Comparison of ENCODE assay signal across 14 cellular contexts in genomic region chr10:3741688-3742461, GRCh38. TPM values are rescaled to one million over a fixed set of nuclear protein-coding genes. Genes with fewer than 3 reads are reported as not detected.
DNase-seq lines count a peak whose midpoint lies in the region; ATAC-seq and TF ChIP-seq lines count a peak whose summit lies in the region.
"Had no signal": no experiment of that assay in that cellular context is flagged by ENCODE, and none has a peak within 500 bp of the region (broad histone marks: within the 10 kb centered on the region; RNA-seq: fewer than 3 reads in every experiment).

No MANE protein-coding gene starts in this region.

- no peak for TF ChIP-seq CTCF in IMR-90 (conservative IDR thresholded peaks at IDR 0.05; ENCODE audit: low read depth, low read length)

- H3K27ac ChIP-seq in IMR-90 (ENCODE audit: insufficient read depth, low read length): no peak overlapping the region

- CTCF ChIA-PET in IMR-90 (lab: Yijun Ruan, JAX): interaction anchor here (0.7 kb wide), 1 partner anchor 27 kb away, joined by 3 read pairs; no protein-coding TSS in a partner anchor

- no peak overlapping the region; the same call in 1 of the 2 replicates for H3K23ac ChIP-seq in IMR-90 (ENCODE audit: low read depth, low read length)

- dilution Hi-C loops in IMR-90 (cut with HindIII; ENCODE audit: low sequenced_read_pairs, unreplicated experiment): no loop called here

- ATAC-seq in IMR-90 (ENCODE audit: low read depth): no peak
- ATAC-seq in central memory CD8-positive, alpha-beta T cell (replicated peaks; ENCODE audit: extremely low read depth, poor library complexity, severe bottlenecking): peak; percentile 53
- no peak for ATAC-seq in GM19463 (IDR thresholded peaks at IDR 0.05; ENCODE audit: unreplicated experiment)
- no peak for ATAC-seq in left colon
- no peak for ATAC-seq in HG02970 (IDR thresholded peaks at IDR 0.05; ENCODE audit: low FRiP score, unreplicated experiment)
- ATAC-seq: heart right ventricle had no signal

- no peaks in the 10 kb centered on the region for H3K36me3 ChIP-seq in IMR-90 (ENCODE audit: control insufficient read depth, insufficient read depth, low read length)
- no peaks in the 10 kb centered on the region for H3K36me3 ChIP-seq in skeletal muscle satellite cell (ENCODE audit: insufficient read depth, low read length)
- H3K36me3 ChIP-seq: heart right ventricle had no signal

- no peak overlapping the region; the same call in 1 of the 2 replicates for H4K5ac ChIP-seq in IMR-90 (ENCODE audit: low read depth, low read length)

- peaks cover 30% of the 10 kb centered on the region for H3K4me1 Mint-ChIP-seq in central memory CD8-positive, alpha-beta T cell

- no peak overlapping the region for H4K91ac ChIP-seq in IMR-90 (ENCODE audit: insufficient read depth, low read depth, low read length)

- H3K4ac ChIP-seq in IMR-90 (ENCODE audit: low read depth, low read length): no peak overlapping the region

- intact Hi-C loops in IMR-90 (cut with micrococcal nuclease): no loop called here
- intact Hi-C loops in left colon (cut with DNase I, micrococcal nuclease): no loop called here

- no peaks in the 10 kb centered on the region for H3K9me3 Mint-ChIP-seq in central memory CD8-positive, alpha-beta T cell

- no peak overlapping the region for H2AK9ac ChIP-seq in IMR-90 (replicated peaks; ENCODE audit: low read depth, low read length, poor library complexity)

- H3K27ac Mint-ChIP-seq in central memory CD8-positive, alpha-beta T cell (ENCODE audit: low read depth): peak overlapping the region; percentile 80

- peaks cover 3% of the 10 kb centered on the region; the same call in 1 of the 2 replicates for H3K4me1 ChIP-seq in IMR-90 (ENCODE audit: control insufficient read depth, insufficient read depth, low read length)
- peaks cover 8% of the 10 kb centered on the region for H3K4me1 ChIP-seq in skeletal muscle satellite cell (ENCODE audit: control insufficient read depth, insufficient read depth, low read length)

- POLR2A ChIA-PET in IMR-90 (lab: Charles Lee; ENCODE audit: unreplicated experiment): no interaction called here

- BruUV-seq in IMR-90 (replicated peaks; lab: Mats Ljungman, UMichigan): no TSS peak

- H3K79me1 ChIP-seq in IMR-90 (ENCODE audit: low read depth in 1 of 2, low read length in 2 of 2): no peaks in the 10 kb centered on the region

- H3K56ac ChIP-seq in IMR-90 (ENCODE audit: extremely low read depth, insufficient read depth, low read length): no peak overlapping the region

- 0 out of 2 replicates have a peak overlapping the region, but pooled peaks have one; percentile 20 for H2AK5ac ChIP-seq in IMR-90 (ENCODE audit: low read depth, low read length)

- no peaks in the 10 kb centered on the region for H4K20me1 ChIP-seq in IMR-90 (ENCODE audit: insufficient read depth, low read length)

- H3K14ac ChIP-seq in IMR-90 (replicated peaks; ENCODE audit: low read depth, low read length): 0 out of 2 replicates have a peak overlapping the region, but pooled peaks have one; percentile 7

- H3K9ac ChIP-seq in IMR-90 (ENCODE audit: low read depth, low read length) (no peak overlapping the region), skeletal muscle satellite cell (ENCODE audit: low read depth, low read length) (no peak overlapping the region)

- no peak overlapping the region for H3K4me3 ChIP-seq in IMR-90 (ENCODE audit: insufficient read depth, low read depth, low read length)
- no peak overlapping the region for H3K4me3 ChIP-seq in skeletal muscle satellite cell (ENCODE audit: low read length)

- no peak for TF ChIP-seq POLR2A in IMR-90 (IDR thresholded peaks at IDR 0.05; ENCODE audit: low read depth, low read length)

- no peak overlapping the region for H3K18ac ChIP-seq in IMR-90 (ENCODE audit: low read depth, low read length)

- no peak overlapping the region; the same call in 1 of the 2 replicates for H2BK120ac ChIP-seq in IMR-90 (ENCODE audit: low read depth, low read length)

- 0 out of 2 replicates have a peak overlapping the region, but pooled peaks have one; percentile 10 for H2BK20ac ChIP-seq in IMR-90 (ENCODE audit: low read depth, low read length)

- peak overlapping the region; percentile 69 for H3K4me3 Mint-ChIP-seq in central memory CD8-positive, alpha-beta T cell

- WGBS in IMR-90 (ENCODE audit: extremely low coverage in 2 of 2, insufficient read length in 1 of 2), 2 experiments: no CpG with 5 or more reads among the region's 6 CpGs

- no peak for TF ChIP-seq RAD21 in IMR-90 (IDR thresholded peaks at IDR 0.05; ENCODE audit: low read length)

- in situ Hi-C loops in IMR-90 (cut with MboI; ENCODE audit: low sequenced_read_pairs): no loop called here

- no peaks in the 10 kb centered on the region for H3K36me3 Mint-ChIP-seq in central memory CD8-positive, alpha-beta T cell (ENCODE audit: insufficient read depth)

- DNase-seq in ELR (ENCODE audit: low read depth) (peak; percentile 47), IMR-90 (no peak), T1000 (lab: John Stamatoyannopoulos, UW) (no peak), left colon (no peak)
- no peak for DNase-seq in central memory CD8-positive, alpha-beta T cell (ENCODE audit: low spot score in 2 of 2)
- DNase-seq: caudate nucleus; heart right ventricle; NCI-H2171; SIG-M5; stimulated activated CD4-positive, alpha-beta T cell treated with anti-CD3 and anti-CD28 coated beads, Interleukin-12 subunit alpha, Interleukin-12 subunit beta, amount 100 ng/mL, for 4 hours; stimulated activated naive CD4-positive, alpha-beta T cell treated with Interleukin-2 at 50 U/mL for 16 hours had no signal

- H2AFZ ChIP-seq in IMR-90 (replicated peaks; ENCODE audit: low read length, poor library complexity): peak overlapping the region; percentile 66

- no peak overlapping the region for H2BK5ac ChIP-seq in IMR-90 (ENCODE audit: low read depth, low read length, poor library complexity, severe bottlenecking)

- peak overlapping the region in 1 of 2 experiments; percentile 8; a peak in 1 of 4 replicates for H4K8ac ChIP-seq in IMR-90 (ENCODE audit: low read depth in 2 of 2, low read length in 2 of 2)

- H3K27me3 ChIP-seq in IMR-90 (ENCODE audit: control insufficient read depth, insufficient read depth, low read length) (no peaks in the 10 kb centered on the region), skeletal muscle satellite cell (ENCODE audit: control insufficient read depth, insufficient read depth, low read length) (peaks cover 4% of the 10 kb centered on the region)
- H3K27me3 ChIP-seq: heart right ventricle had no signal

- H3K4me2 ChIP-seq in IMR-90 (ENCODE audit: low read depth, low read length) (peak overlapping the region; percentile 52; the same call in 1 of the 2 replicates), skeletal muscle satellite cell (ENCODE audit: low read length) (peak overlapping the region; percentile 46)

- H3K27me3 Mint-ChIP-seq in central memory CD8-positive, alpha-beta T cell: no peaks in the 10 kb centered on the region

- H3K9me1 ChIP-seq in IMR-90 (ENCODE audit: insufficient read depth, low read length): no peaks in the 10 kb centered on the region

- peak overlapping the region; percentile 20; the same call in 1 of the 3 replicates for H2BK15ac ChIP-seq in IMR-90 (ENCODE audit: low read depth, low read length)

- H3K9me3 ChIP-seq in IMR-90 (ENCODE audit: control insufficient read depth, insufficient read depth, low read length) (no peaks in the 10 kb centered on the region), skeletal muscle satellite cell (replicated peaks; ENCODE audit: low read length) (no peaks in the 10 kb centered on the region)
- H3K9me3 ChIP-seq: heart right ventricle had no signal

TF ChIP-seq in IMR-90, 13 proteins besides CTCF, POLR2A, EP300 and RAD21:
- TF ChIP-seq SMC3 (IDR thresholded peaks at IDR 0.05; ENCODE audit: low read depth, low read length) (no peak), MAZ (IDR thresholded peaks at IDR 0.05; ENCODE audit: borderline replicate concordance, low read depth, low read length) (no peak), CHD1 (IDR thresholded peaks at IDR 0.05; ENCODE audit: low read depth, low read length) (no peak), CEBPB (IDR thresholded peaks at IDR 0.05; ENCODE audit: low read depth, low read length) (no peak), ELK1 (IDR thresholded peaks at IDR 0.05; ENCODE audit: borderline replicate concordance, low read depth, low read length) (no peak), MAFK (IDR thresholded peaks at IDR 0.05; ENCODE audit: low read depth, low read length) (no peak), FOS (IDR thresholded peaks at IDR 0.05; ENCODE audit: low read depth, low read length) (no peak), RFX5 (IDR thresholded peaks at IDR 0.05; ENCODE audit: low read depth, low read length) (no peak), MXI1 (IDR thresholded peaks at IDR 0.05; ENCODE audit: borderline replicate concordance, low read depth, low read length) (no peak), RCOR1 (IDR thresholded peaks at IDR 0.05; ENCODE audit: insufficient replicate concordance, low read length) (no peak), USF2 (IDR thresholded peaks at IDR 0.05; ENCODE audit: low read depth, low read length) (no peak), BHLHE40 (IDR thresholded peaks at IDR 0.05; ENCODE audit: low read depth, low read length) (no peak), NFE2L2 (IDR thresholded peaks at IDR 0.05; ENCODE audit: low read depth, low read length) (no peak)
TF ChIP-seq in IMR-90: peak in this region for 0.

RNA-seq across cellular contexts. Expression of gene KLF6, which starts 43.1 kb away (rescaled TPM):
- 69.0 and 98.6 TPM in 2 replicates for total RNA-seq in IMR-90 (2012; rRNA removed)
- 123 and 175 TPM in 2 replicates for polyA plus RNA-seq in IMR-90 (2012; rRNA removed)
- 70.4 and 114 TPM in 2 replicates for polyA plus RNA-seq in IMR-90 (2012; cell fraction: cytosol; rRNA removed)
- 720 and 827 TPM in 2 replicates for polyA plus RNA-seq in IMR-90 (2012; cell fraction: nucleus; rRNA removed; ENCODE audit: low replicate concordance)
- total RNA-seq in skeletal muscle satellite cell (2012; rRNA removed): 40.1 and 64.7 TPM in 2 replicates
- total RNA-seq in left colon: 100 to 1,000 TPM; 359 to 434 TPM
